In the genomic region with DNA sequence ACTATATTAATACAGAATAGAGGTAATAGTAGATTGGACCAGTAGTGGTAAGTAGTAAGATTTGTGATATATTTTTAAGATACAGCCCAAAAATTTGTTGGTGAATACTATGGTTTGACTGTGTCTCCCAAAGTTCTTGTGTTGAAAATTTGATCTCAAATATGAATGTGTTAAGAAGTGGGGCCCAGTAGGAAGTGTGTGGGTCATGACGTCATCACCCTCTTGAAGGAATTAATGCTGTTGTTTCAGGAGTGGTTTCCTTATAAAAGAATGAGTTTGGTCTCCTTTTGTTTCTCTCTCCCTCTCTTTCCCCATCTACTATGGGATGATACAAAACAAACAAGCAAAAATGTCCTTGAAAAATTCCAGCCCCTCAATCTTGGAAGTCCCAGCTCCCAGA, we compare ENCODE assay signal across 2 cellular contexts.
TF ChIP-seq lines count a peak whose summit lies in the region.

No MANE protein-coding gene starts in this region.

TF ChIP-seq in HepG2, 621 proteins besides CTCF, POLR2A, EP300 and RAD21:
- TF ChIP-seq CREB1 (IDR thresholded peaks at IDR 0.05) (peak; percentile 96), CREB1 (CRISPR knock-in tag; IDR thresholded peaks at IDR 0.05) (no peak), ZNF431 (CRISPR knock-in tag; IDR thresholded peaks at IDR 0.05; ENCODE audit: borderline replicate concordance, low read depth) (no peak), ATF7 (IDR thresholded peaks at IDR 0.05) (peak; percentile 97), ATF7 (CRISPR knock-in tag; IDR thresholded peaks at IDR 0.05) (no peak), MAFK (conservative IDR thresholded peaks at IDR 0.05 in 1 of 2, IDR thresholded peaks at IDR 0.05 in 1 of 2; ENCODE audit: low read length in 2 of 2) (no peak)
- TF ChIP-seq, protein P1, sequence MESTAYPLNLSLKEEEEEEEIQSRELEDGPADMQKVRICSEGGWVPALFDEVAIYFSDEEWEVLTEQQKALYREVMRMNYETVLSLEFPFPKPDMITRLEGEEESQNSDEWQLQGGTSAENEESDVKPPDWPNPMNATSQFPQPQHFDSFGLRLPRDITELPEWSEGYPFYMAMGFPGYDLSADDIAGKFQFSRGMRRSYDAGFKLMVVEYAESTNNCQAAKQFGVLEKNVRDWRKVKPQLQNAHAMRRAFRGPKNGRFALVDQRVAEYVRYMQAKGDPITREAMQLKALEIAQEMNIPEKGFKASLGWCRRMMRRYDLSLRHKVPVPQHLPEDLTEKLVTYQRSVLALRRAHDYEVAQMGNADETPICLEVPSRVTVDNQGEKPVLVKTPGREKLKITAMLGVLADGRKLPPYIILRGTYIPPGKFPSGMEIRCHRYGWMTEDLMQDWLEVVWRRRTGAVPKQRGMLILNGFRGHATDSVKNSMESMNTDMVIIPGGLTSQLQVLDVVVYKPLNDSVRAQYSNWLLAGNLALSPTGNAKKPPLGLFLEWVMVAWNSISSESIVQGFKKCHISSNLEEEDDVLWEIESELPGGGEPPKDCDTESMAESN (CRISPR knock-in tag; conservative IDR thresholded peaks at IDR 0.05): no peak
- TF ChIP-seq, protein P2, sequence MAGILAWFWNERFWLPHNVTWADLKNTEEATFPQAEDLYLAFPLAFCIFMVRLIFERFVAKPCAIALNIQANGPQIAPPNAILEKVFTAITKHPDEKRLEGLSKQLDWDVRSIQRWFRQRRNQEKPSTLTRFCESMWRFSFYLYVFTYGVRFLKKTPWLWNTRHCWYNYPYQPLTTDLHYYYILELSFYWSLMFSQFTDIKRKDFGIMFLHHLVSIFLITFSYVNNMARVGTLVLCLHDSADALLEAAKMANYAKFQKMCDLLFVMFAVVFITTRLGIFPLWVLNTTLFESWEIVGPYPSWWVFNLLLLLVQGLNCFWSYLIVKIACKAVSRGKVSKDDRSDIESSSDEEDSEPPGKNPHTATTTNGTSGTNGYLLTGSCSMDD (CRISPR knock-in tag; IDR thresholded peaks at IDR 0.05): no peak

TF ChIP-seq in K562, 482 proteins besides CTCF, POLR2A, EP300 and RAD21:
- TF ChIP-seq, protein P3, sequence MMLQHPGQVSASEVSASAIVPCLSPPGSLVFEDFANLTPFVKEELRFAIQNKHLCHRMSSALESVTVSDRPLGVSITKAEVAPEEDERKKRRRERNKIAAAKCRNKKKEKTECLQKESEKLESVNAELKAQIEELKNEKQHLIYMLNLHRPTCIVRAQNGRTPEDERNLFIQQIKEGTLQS (IDR thresholded peaks at IDR 0.05): peak; percentile 53; the same call in 1 of the 2 replicates
- TF ChIP-seq, protein P3 (CRISPR knock-in tag; conservative IDR thresholded peaks at IDR 0.05): no peak
- TF ChIP-seq FOXM1 (IDR thresholded peaks at IDR 0.05; ENCODE audit: low read depth) (no peak), FOXM1 (CRISPR knock-in tag; IDR thresholded peaks at IDR 0.05; ENCODE audit: low read depth) (no peak), KDM5B (IDR thresholded peaks at IDR 0.05; ENCODE audit: insufficient replicate concordance, low read depth, low read length) (no peak), NELFE (IDR thresholded peaks at IDR 0.05; ENCODE audit: insufficient read depth, insufficient read length) (no peak)
- TF ChIP-seq, protein P4, sequence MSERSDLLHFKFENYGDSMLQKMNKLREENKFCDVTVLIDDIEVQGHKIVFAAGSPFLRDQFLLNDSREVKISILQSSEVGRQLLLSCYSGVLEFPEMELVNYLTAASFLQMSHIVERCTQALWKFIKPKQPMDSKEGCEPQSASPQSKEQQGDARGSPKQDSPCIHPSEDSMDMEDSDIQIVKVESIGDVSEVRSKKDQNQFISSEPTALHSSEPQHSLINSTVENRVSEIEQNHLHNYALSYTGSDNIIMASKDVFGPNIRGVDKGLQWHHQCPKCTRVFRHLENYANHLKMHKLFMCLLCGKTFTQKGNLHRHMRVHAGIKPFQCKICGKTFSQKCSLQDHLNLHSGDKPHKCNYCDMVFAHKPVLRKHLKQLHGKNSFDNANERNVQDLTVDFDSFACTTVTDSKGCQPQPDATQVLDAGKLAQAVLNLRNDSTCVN (CRISPR knock-in tag; IDR thresholded peaks at IDR 0.05): no peak
- TF ChIP-seq, protein P5, sequence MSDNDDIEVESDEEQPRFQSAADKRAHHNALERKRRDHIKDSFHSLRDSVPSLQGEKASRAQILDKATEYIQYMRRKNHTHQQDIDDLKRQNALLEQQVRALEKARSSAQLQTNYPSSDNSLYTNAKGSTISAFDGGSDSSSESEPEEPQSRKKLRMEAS (CRISPR knock-in tag; IDR thresholded peaks at IDR 0.05): no peak
TF ChIP-seq in K562: peak in this region for 1.
